8 cellular contexts compared by ENCODE assay signal in the genomic region with DNA sequence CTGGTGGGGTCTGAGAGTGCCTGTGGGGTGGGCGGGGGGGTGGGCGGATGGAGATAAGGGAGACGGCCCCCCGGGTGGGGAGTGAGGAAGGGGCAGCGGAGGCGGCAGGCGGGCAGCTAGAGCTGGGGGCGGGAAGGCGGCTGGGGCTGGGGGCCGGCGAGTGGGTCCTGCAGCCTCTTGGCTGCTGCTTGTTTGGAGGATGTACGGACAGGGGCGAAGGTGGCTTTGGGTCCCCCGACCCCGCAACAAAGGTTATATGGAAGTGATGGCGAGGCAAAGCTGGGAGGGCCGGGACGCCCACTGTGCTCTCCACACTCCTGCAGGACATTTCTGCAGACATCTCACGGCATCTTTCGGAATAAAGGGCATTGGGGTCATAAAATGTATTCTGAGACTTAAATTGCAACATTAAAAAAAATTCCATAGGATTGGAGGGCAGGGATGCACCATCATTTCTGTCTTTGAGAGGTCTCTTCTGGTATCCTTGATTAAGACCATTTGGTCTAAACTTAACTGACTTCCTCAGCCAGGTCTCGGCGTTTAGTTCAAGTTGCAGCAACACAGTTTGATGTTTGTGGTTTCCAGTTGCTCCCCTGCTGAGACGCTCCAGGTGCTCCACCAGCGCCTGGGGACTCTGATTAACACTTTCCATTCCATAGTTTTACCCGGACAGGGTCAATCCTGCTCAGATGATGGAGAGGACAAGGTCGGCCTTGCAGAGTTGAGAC.
DNase-seq lines count a peak whose midpoint lies in the region; ATAC-seq, FAIRE-seq and TF ChIP-seq lines count a peak whose summit lies in the region.

No MANE protein-coding gene starts in this region.

- intact Hi-C loops in A673 (cut with micrococcal nuclease; ENCODE audit: unreplicated experiment) (loop anchor here (5.0 kb wide), 2 partner anchors 120 to 375 kb away; a partner anchor contains a TSS), body of pancreas (cut with DNase I) (loop anchor here (5.0 kb wide), 1 partner anchor 100 kb away; a partner anchor contains a TSS)

- H3K9me3 ChIP-seq in A673 (ENCODE audit: low read depth, low read length, poor library complexity, severe bottlenecking): no peaks in the 10 kb centered on the region
- no peaks in the 10 kb centered on the region for H3K9me3 ChIP-seq in body of pancreas

- POLR2A ChIA-PET in A673 (lab: Charles Lee; ENCODE audit: low non-redundant PET): interaction anchor here (0.6 to 1.4 kb wide), 3 partner anchors 97 to 101 kb away, joined by 5 to 11 read pairs (median 11); a partner anchor contains a TSS

- ATAC-seq in body of pancreas: no peak

- H3K27ac ChIP-seq in A673 (ENCODE audit: low read depth, low read length, poor library complexity, severe bottlenecking) (peak overlapping the region; percentile 98), body of pancreas (peak overlapping the region; percentile 82 to 96 (median 94))

- CTCF ChIA-PET in A673 (lab: Charles Lee): interaction anchor here (0.7 to 2.5 kb wide), 4 partner anchors 11 to 313 kb away, joined by 3 to 29 read pairs (median 10); a partner anchor contains a TSS

- H3K4me3 ChIP-seq in A673 (ENCODE audit: low read depth, low read length, poor library complexity, severe bottlenecking) (peak overlapping the region; percentile 37), body of pancreas (peak overlapping the region; percentile 12 to 23)

- WGBS in body of pancreas, 2 donors: 3 to 7% methylated on average over 12 to 25 of the region's 26 CpGs

- no TSS peak for BruUV-seq in A673 (replicated peaks; lab: Mats Ljungman, UMichigan)

- H3K36me3 ChIP-seq in A673 (ENCODE audit: insufficient read depth, low read length, poor library complexity, severe bottlenecking): no peaks in the 10 kb centered on the region
- no peaks in the 10 kb centered on the region for H3K36me3 ChIP-seq in body of pancreas (replicated peaks in 1 of 2; ENCODE audit: insufficient read depth in 1 of 2, low read depth in 2 of 2)

- TF ChIP-seq CTCF in A673 (conservative IDR thresholded peaks at IDR 0.05; ENCODE audit: low read depth, low read length) (no peak), body of pancreas (IDR thresholded peaks at IDR 0.05) (no peak)

- H3K4me1 ChIP-seq in A673 (ENCODE audit: insufficient read depth, low read length, poor library complexity, severe bottlenecking) (peaks cover 71% of the 10 kb centered on the region), body of pancreas (peaks cover 65% of the 10 kb centered on the region)

- peak; percentile 21 for DNase-seq in A673 (ENCODE audit: low spot score)
- DNase-seq in GM12891 (ENCODE audit: insufficient read length, low spot score): no peak
- peak; percentile 89 for DNase-seq in NCI-H69 (lab: John Stamatoyannopoulos, UW)
- DNase-seq in body of pancreas: peak; percentile 16 to 37 (median 28)
- DNase-seq in inferior parietal cortex (ENCODE audit: extremely low spot score): peak; percentile 53
- DNase-seq in smooth muscle cell of the brain vasculature (ENCODE audit: low read depth, low spot score): peak; percentile 36
- no peak for DNase-seq in NCI-H446 treated with DMSO at 0.1 percent for 48 hours (lab: John Stamatoyannopoulos, UW)
- no peak for DNase-seq in cerebellar nuclear complex (lab: John Stamatoyannopoulos, UW)

- TF ChIP-seq POLR2A in GM12891 (IDR thresholded peaks at IDR 0.05; ENCODE audit: low read depth, low read length) (no peak), body of pancreas (IDR thresholded peaks at IDR 0.05) (no peak)

- H3K27me3 ChIP-seq in A673 (replicated peaks; ENCODE audit: insufficient read depth, low read depth, low read length, poor library complexity): no peaks in the 10 kb centered on the region
- no peaks in the 10 kb centered on the region for H3K27me3 ChIP-seq in body of pancreas

- FAIRE-seq in GM12891 (lab: Jason Lieb, UNC): peak; percentile 85

TF ChIP-seq in GM12891, 5 proteins besides CTCF, POLR2A, EP300 and RAD21:
- TF ChIP-seq SPI1 (IDR thresholded peaks at IDR 0.05; ENCODE audit: low read depth, low read length) (peak; percentile 50), PAX5 (IDR thresholded peaks at IDR 0.05; ENCODE audit: insufficient read depth, low read length, severe bottlenecking) (no peak)
TF ChIP-seq in GM12891: peak in this region for 1.

Comparison
In these comparisons a context has a peak if more than half of its experiments do, and no peak if none do; other contexts are left out.
1. DNase-seq: peak in A673 (single experiment), NCI-H69 (single experiment), body of pancreas (4 of 4), inferior parietal cortex (single experiment) and smooth muscle cell of the brain vasculature (single experiment); none in GM12891 (single experiment), NCI-H446 treated with DMSO at 0.1 percent for 48 hours (single experiment) and cerebellar nuclear complex (0 of 2).